ENCODE assay signal across 14 cellular contexts in the genomic region with DNA sequence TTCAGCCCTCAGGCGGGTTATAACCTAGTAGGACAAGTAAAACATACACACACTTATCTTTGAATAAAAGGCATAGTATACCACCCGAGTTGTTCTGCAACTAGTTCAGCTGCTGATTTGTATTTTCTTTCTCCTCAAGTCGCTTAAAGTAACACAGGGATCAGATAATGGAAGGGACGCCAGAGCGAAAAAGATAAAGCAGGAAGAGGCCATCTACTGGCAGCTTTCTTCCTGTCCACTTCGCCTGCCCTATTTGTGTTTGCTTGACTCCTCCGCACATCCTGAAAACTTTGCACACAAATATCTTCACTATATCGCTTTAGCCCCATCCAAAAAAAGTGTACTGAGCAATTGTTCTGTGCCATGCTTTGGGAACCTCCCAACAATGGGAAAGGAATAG.
DNase-seq lines count a peak whose midpoint lies in the region; ATAC-seq, FAIRE-seq and TF ChIP-seq lines count a peak whose summit lies in the region.
"Had no signal": no experiment of that assay in that cellular context is flagged by ENCODE, and none has a peak within 500 bp of the region (broad histone marks: within the 10 kb centered on the region; RNA-seq: fewer than 3 reads in every experiment).

No MANE protein-coding gene starts in this region.

- TF ChIP-seq EP300 in H1 (IDR thresholded peaks at IDR 0.05; ENCODE audit: borderline replicate concordance in 1 of 2, low read depth in 2 of 2, low read length in 2 of 2), result no peak

- POLR2A ChIA-PET in H1 (lab: Charles Lee; ENCODE audit: partially characterized antibody), result interaction anchor here (0.6 to 1.5 kb wide), 5 partner anchors 17 to 238 kb away, joined by 3 to 8 read pairs (median 3); a partner anchor contains a TSS

- H2BK20ac ChIP-seq in H1 (ENCODE audit: low read length), result peak overlapping the region; percentile 53; the same call in 1 of the 2 replicates

- no peaks in the 10 kb centered on the region for H3K23me2 ChIP-seq in H1 (ENCODE audit: low read depth, low read length)

- H4K20me1 ChIP-seq in H1 (replicated peaks in 1 of 2; ENCODE audit: control insufficient read depth in 1 of 2, insufficient read depth in 2 of 2, low read length in 2 of 2), result no peaks in the 10 kb centered on the region

- H3K9me3 ChIP-seq in NT2/D1 (ENCODE audit: insufficient read depth, low read length), result no peaks in the 10 kb centered on the region
- no peaks in the 10 kb centered on the region for H3K9me3 ChIP-seq in H1 (ENCODE audit: insufficient read depth in 2 of 2, low read depth in 1 of 2, low read length in 1 of 2)
- no peaks in the 10 kb centered on the region for H3K9me3 ChIP-seq in lower lobe of right lung
- H3K9me3 ChIP-seq: gastrocnemius medialis had no signal

- peak; percentile 69 to 78 for TF ChIP-seq RAD21 in H1 (IDR thresholded peaks at IDR 0.05 in 1 of 2, conservative IDR thresholded peaks at IDR 0.05 in 1 of 2; ENCODE audit: low read depth in 2 of 2, low read length in 2 of 2)

- ATAC-seq in lower lobe of right lung, result no peak
- ATAC-seq: activated T-cell treated with anti-CD3 and anti-CD28 coated beads, Interleukin-2, amount 50 U/mL, for 4 hours; gastrocnemius medialis; naive thymus-derived CD8-positive, alpha-beta T cell; right cardiac atrium; stimulated activated naive CD8-positive, alpha-beta T cell treated with anti-CD3 and anti-CD28 coated beads, Interleukin-15, Interleukin-2, amounts not matched to agents 100 U/mL and 50 U/mL, for 24 hours had no signal

- H4K91ac ChIP-seq in H1 (replicated peaks; ENCODE audit: insufficient read length, low read length), result no peak overlapping the region

- no peak overlapping the region for H3K4ac ChIP-seq in H1 (replicated peaks; ENCODE audit: insufficient read length, low read depth, low read length)

- CTCF ChIA-PET in H1 (lab: Charles Lee; ENCODE audit: partially characterized antibody), result interaction anchor here (0.7 to 4.2 kb wide), 24 partner anchors 9 to 454 kb away, joined by 3 to 18 read pairs (median 4); no protein-coding TSS in a partner anchor

- H3K23ac ChIP-seq in H1 (ENCODE audit: insufficient read length), result no peak overlapping the region

- no peak overlapping the region for H3K27ac ChIP-seq in H1 (ENCODE audit: low read depth, low read length)
- H3K27ac ChIP-seq in lower lobe of right lung, result no peak overlapping the region
- H3K27ac ChIP-seq: gastrocnemius medialis had no signal

- no peak overlapping the region for H3K14ac ChIP-seq in H1 (ENCODE audit: insufficient read length)

- H2AFZ ChIP-seq in H1 (ENCODE audit: low read length), result no peak overlapping the region

- H2BK15ac ChIP-seq in H1 (ENCODE audit: low read length), result no peak overlapping the region

- H3K27me3 ChIP-seq in NT2/D1 (ENCODE audit: insufficient read depth, insufficient read length) (no peaks in the 10 kb centered on the region), H1 (replicated peaks in 1 of 4; ENCODE audit: control insufficient read depth in 3 of 4, extremely low read depth in 1 of 4, insufficient read depth in 3 of 4, low read length in 3 of 4) (no peaks in the 10 kb centered on the region), lower lobe of right lung (ENCODE audit: low read depth) (no peaks in the 10 kb centered on the region)
- H3K27me3 ChIP-seq: gastrocnemius medialis had no signal

- H3K4me1 ChIP-seq in NT2/D1 (ENCODE audit: insufficient read depth, insufficient read length) (peaks cover 3% of the 10 kb centered on the region), H1 (replicated peaks in 1 of 4; ENCODE audit: control insufficient read depth in 3 of 4, insufficient read depth in 4 of 4, low read length in 3 of 4) (peaks cover 0 to 22% (median 7%) of the 10 kb centered on the region in 4 experiments; a peak in 4 of 7 replicates), lower lobe of right lung (no peaks in the 10 kb centered on the region)
- H3K4me1 ChIP-seq: gastrocnemius medialis had no signal

- peak; percentile 72 for FAIRE-seq in H1 (lab: Jason Lieb, UNC)

- no peak overlapping the region for H4K8ac ChIP-seq in H1 (ENCODE audit: extremely low read depth, insufficient read depth, low read length)

- peak; percentile 38 to 64 (median 53) for TF ChIP-seq CTCF in H1 (IDR thresholded peaks at IDR 0.05; ENCODE audit: control extremely low read depth in 1 of 3, insufficient read depth in 1 of 3, low read depth in 1 of 3, low read length in 3 of 3)
- TF ChIP-seq CTCF in lower lobe of right lung (IDR thresholded peaks at IDR 0.05), result peak; percentile 21

- H3K79me2 ChIP-seq in H1 (ENCODE audit: control insufficient read depth in 1 of 2, insufficient read depth in 2 of 2, low read length in 2 of 2), result no peaks in the 10 kb centered on the region

- H3K36me3 ChIP-seq in NT2/D1 (ENCODE audit: insufficient read depth, insufficient read length, low read length), result no peaks in the 10 kb centered on the region
- no peaks in the 10 kb centered on the region for H3K36me3 ChIP-seq in H1 (ENCODE audit: control insufficient read depth in 2 of 4, insufficient read depth in 4 of 4, low read length in 3 of 4)
- H3K36me3 ChIP-seq in lower lobe of right lung, result no peaks in the 10 kb centered on the region
- H3K36me3 ChIP-seq: gastrocnemius medialis had no signal

- H3K56ac ChIP-seq in H1 (replicated peaks; ENCODE audit: insufficient read length, low read depth, low read length), result no peak overlapping the region

- DNase-seq in CMK (ENCODE audit: low read depth), result peak; percentile 14
- peak; percentile 30 for DNase-seq in NT2/D1 (ENCODE audit: low read depth, low spot score)
- no peak for DNase-seq in H1 (ENCODE audit: low read depth in 1 of 2, low spot score in 2 of 2)
- DNase-seq in lower lobe of right lung, result no peak
- no peak for DNase-seq in occipital lobe (lab: John Stamatoyannopoulos, UW)
- DNase-seq in NCI-H446 (lab: John Stamatoyannopoulos, UW), result no peak
- no peak for DNase-seq in GM19238 (ENCODE audit: insufficient read length, low spot score)
- DNase-seq in 8988T, result no peak
- DNase-seq: activated T-cell treated with anti-CD3 and anti-CD28 coated beads, Interleukin-2, amount 50 U/mL, for 4 hours; gastrocnemius medialis; naive thymus-derived CD8-positive, alpha-beta T cell; NCI-H2107; right cardiac atrium; stimulated activated naive CD8-positive, alpha-beta T cell treated with anti-CD3 and anti-CD28 coated beads, Interleukin-15, Interleukin-2, amounts not matched to agents 100 U/mL and 50 U/mL, for 24 hours had no signal

- no peaks in the 10 kb centered on the region for H3K79me1 ChIP-seq in H1 (ENCODE audit: low read depth, low read length)

- intact Hi-C loops in lower lobe of right lung (cut with DNase I), result no loop called here

- H2BK12ac ChIP-seq in H1 (ENCODE audit: low read depth, low read length), result no peak overlapping the region

- no peak overlapping the region for H3K4me3 ChIP-seq in NT2/D1 (ENCODE audit: insufficient read length, low read depth)
- no peak overlapping the region for H3K4me3 ChIP-seq in H1 (ENCODE audit: extremely low read depth in 1 of 4, insufficient read depth in 2 of 4, low read depth in 3 of 4, low read length in 4 of 4)
- no peak overlapping the region for H3K4me3 ChIP-seq in lower lobe of right lung
- H3K4me3 ChIP-seq: gastrocnemius medialis had no signal

- no peak overlapping the region for H2BK120ac ChIP-seq in H1 (replicated peaks; ENCODE audit: low read depth, low read length)

- 67% methylated on average over 8 of the region's 8 CpGs; no CpG with 5 or more reads in 1 of the 2 experiments for WGBS in H1 (ENCODE audit: extremely low coverage in 1 of 2, insufficient coverage in 1 of 2, insufficient read length in 1 of 2, insufficient replicate concordance in 2 of 2, low coverage in 1 of 2, low lambda C conversion rate in 2 of 2, missing lambda C conversion rate in 1 of 2), 2 experiments

- no peak overlapping the region for H4K5ac ChIP-seq in H1 (ENCODE audit: insufficient read length, low read depth, low read length)

- no peak overlapping the region for H3K9ac ChIP-seq in NT2/D1 (ENCODE audit: insufficient read length, low read depth)
- H3K9ac ChIP-seq in H1 (replicated peaks in 1 of 4; ENCODE audit: extremely low read depth in 1 of 4, low read depth in 3 of 4, low read length in 3 of 4), result no peak overlapping the region

- H3K18ac ChIP-seq in H1 (ENCODE audit: extremely low read depth, low read length), result no peak overlapping the region

- no peak overlapping the region for H2AK5ac ChIP-seq in H1 (ENCODE audit: low read depth, low read length)

- H2BK5ac ChIP-seq in H1 (ENCODE audit: low read depth, low read length), result no peak overlapping the region

- TF ChIP-seq POLR2A in H1 (IDR thresholded peaks at IDR 0.05; ENCODE audit: control extremely low read depth in 1 of 2, low read depth in 2 of 2, low read length in 2 of 2), result no peak

- H3K4me2 ChIP-seq in H1 (ENCODE audit: insufficient read depth in 1 of 2, low read depth in 2 of 2, low read length in 2 of 2), result no peak overlapping the region

TF ChIP-seq in H1, 55 proteins besides CTCF, POLR2A, EP300 and RAD21:
- no peak for TF ChIP-seq GTF2F1 (IDR thresholded peaks at IDR 0.05; ENCODE audit: borderline replicate concordance, low read depth, low read length)
- no peak for TF ChIP-seq BACH1 (IDR thresholded peaks at IDR 0.05; ENCODE audit: low read length)
- TF ChIP-seq KDM1A (IDR thresholded peaks at IDR 0.05; ENCODE audit: borderline replicate concordance, low read length), result no peak
- TF ChIP-seq GABPA (IDR thresholded peaks at IDR 0.05; ENCODE audit: borderline replicate concordance, insufficient read depth, low read length), result no peak
- no peak for TF ChIP-seq YY1 (IDR thresholded peaks at IDR 0.05; ENCODE audit: low read depth, low read length)
- TF ChIP-seq CBX5 (IDR thresholded peaks at IDR 0.05; ENCODE audit: low read depth, low read length), result no peak
- no peak for TF ChIP-seq TEAD4 (IDR thresholded peaks at IDR 0.05; ENCODE audit: low read depth, low read length)
- no peak for TF ChIP-seq POLR2AphosphoS5 (IDR thresholded peaks at IDR 0.05; ENCODE audit: low read depth, low read length)
- TF ChIP-seq CHD2 (IDR thresholded peaks at IDR 0.05; ENCODE audit: low read length), result no peak
TF ChIP-seq in H1: peak in this region for 0.

Comparison
In these comparisons a context has a peak if more than half of its experiments do, and no peak if none do; other contexts are left out.
1. DNase-seq: peak in CMK (single experiment) and NT2/D1 (single experiment); none in H1 (0 of 2), lower lobe of right lung (single experiment), occipital lobe (single experiment), NCI-H446 (0 of 2), GM19238 (single experiment) and 8988T (single experiment).